Comparison of ENCODE assay signal across 8 cellular contexts in genomic region chr2:230222829-230223228, GRCh38. TPM values are rescaled to one million over a fixed set of nuclear protein-coding genes. Genes with fewer than 3 reads are reported as not detected.
DNase-seq lines count a peak whose midpoint lies in the region; ATAC-seq and TF ChIP-seq lines count a peak whose summit lies in the region.
"Not testable (repeated sequence)": the region's sequence is repeated elsewhere in the genome, so short reads cannot be mapped to it uniquely, and the experiment has no call there.
"Had no signal": no experiment of that assay in that cellular context is flagged by ENCODE, and none has a peak within 500 bp of the region (broad histone marks: within the 10 kb centered on the region; RNA-seq: fewer than 3 reads in every experiment).

No MANE protein-coding gene starts in this region.

- not testable (repeated sequence) for H4K8ac ChIP-seq in trophoblast cell (ENCODE audit: low read depth, low read length)

- not testable (repeated sequence) for TF ChIP-seq CTCF in HCT116 (IDR thresholded peaks at IDR 0.05 in 2 of 3, conservative IDR thresholded peaks at IDR 0.05 in 1 of 3; ENCODE audit: borderline replicate concordance in 1 of 3, insufficient read depth in 1 of 3, low read depth in 2 of 3, low read length in 2 of 3); brain microvascular endothelial cell (IDR thresholded peaks at IDR 0.05; ENCODE audit: low read depth, low read length, missing control alignments)

- CTCF ChIA-PET in HCT116 (lab: Charles Lee) = not testable (repeated sequence)

- intact Hi-C loops in HCT116 (cut with micrococcal nuclease) = not testable (repeated sequence)
- intact Hi-C loops in activated T-helper 1 cell treated with anti-CD3 and anti-CD28 coated beads, Interleukin-12 subunit alpha, Interleukin-12 subunit beta, Interleukin-2, Interleukin-4 antibody, amounts not matched to agents 30 ng/mL and 10 ng/mL and 1 ng/mL, durations not matched to agents 14 hours and 24 hours and 36 hours (cut with micrococcal nuclease) = loop anchor here (10.0 kb wide), 1 partner anchor 572 kb away; no protein-coding TSS in a partner anchor

- ATAC-seq in HCT116 = not testable (repeated sequence)

- H3K4me3 ChIP-seq in HCT116 (replicated peaks in 1 of 2; ENCODE audit: low read depth in 1 of 2, low read length in 2 of 2); brain microvascular endothelial cell (ENCODE audit: low read depth, low read length); trophoblast cell (ENCODE audit: low read depth, low read length): not testable (repeated sequence)

- H3K27ac ChIP-seq in HCT116 (ENCODE audit: low read depth, low read length); brain microvascular endothelial cell: not testable (repeated sequence)
- H3K27ac ChIP-seq in trophoblast cell (ENCODE audit: low read depth, low read length) = peak overlapping the region; percentile 50

- not testable (repeated sequence) for H3K9me2 ChIP-seq in HCT116 (ENCODE audit: insufficient read depth)

- peaks cover 13% of the 10 kb centered on the region for H3K79me1 ChIP-seq in trophoblast cell (ENCODE audit: low read length)

- not testable (repeated sequence) for DNase-seq in HCT116 (ENCODE audit: low read depth, low spot score); T-helper 2 cell treated with Interferon-gamma antibody and Interleukin-4, amounts not matched to agents 5 μg/mL and 100 μg/mL, for 36 hours (ENCODE audit: low spot score); activated T-helper 1 cell treated with anti-CD3 and anti-CD28 coated beads, Interleukin-12 subunit alpha, Interleukin-12 subunit beta, Interleukin-2, Interleukin-4 antibody, amounts not matched to agents 30 ng/mL and 10 ng/mL and 1 ng/mL, durations not matched to agents 14 hours and 24 hours and 36 hours (ENCODE audit: low spot score)
- DNase-seq in NCI-H510A treated with DMSO at 0.1 percent for 48 hours (lab: John Stamatoyannopoulos, UW) = peak; percentile 52
- peak; percentile 8 for DNase-seq in brain microvascular endothelial cell
- DNase-seq in iris pigment epithelial cell (ENCODE audit: low read depth) = peak; percentile 66
- peak; percentile 71 to 90 for DNase-seq in trophoblast cell

- H3K36me3 ChIP-seq in HCT116 (ENCODE audit: control insufficient read depth in 1 of 2, insufficient read depth in 2 of 2, low read length in 2 of 2); brain microvascular endothelial cell (replicated peaks); trophoblast cell (ENCODE audit: control insufficient read depth in 1 of 2, insufficient read depth in 2 of 2, low read length in 2 of 2): not testable (repeated sequence)

- not testable (repeated sequence) for H2BK120ac ChIP-seq in trophoblast cell (ENCODE audit: insufficient read depth, low read length, poor library complexity)

- H3K36me3 Mint-ChIP-seq in T-helper 2 cell treated with Interferon-gamma antibody and Interleukin-4, amounts not matched to agents 5 μg/mL and 100 μg/mL, for 36 hours (ENCODE audit: low read depth) = peaks cover 32% of the 10 kb centered on the region
- H3K36me3 Mint-ChIP-seq in activated T-helper 1 cell treated with anti-CD3 and anti-CD28 coated beads, Interleukin-12 subunit alpha, Interleukin-12 subunit beta, Interleukin-2, Interleukin-4 antibody, amounts not matched to agents 30 ng/mL and 10 ng/mL and 1 ng/mL, durations not matched to agents 14 hours and 24 hours and 36 hours (ENCODE audit: low read depth) = peaks cover 18% of the 10 kb centered on the region

- WGBS in trophoblast cell (ENCODE audit: extremely low coverage, insufficient coverage, insufficient read length) = no CpG with 5 or more reads among the region's 4 CpGs

- not testable (repeated sequence) for H3K27me3 ChIP-seq in HCT116 (ENCODE audit: insufficient read depth, low read length); brain microvascular endothelial cell (replicated peaks); trophoblast cell (ENCODE audit: insufficient read depth, low read length)

- not testable (repeated sequence) for H2AFZ ChIP-seq in HCT116 (ENCODE audit: low read depth, low read length, poor library complexity, severe bottlenecking); trophoblast cell (ENCODE audit: insufficient read depth, low read length, poor library complexity)

- H4K91ac ChIP-seq in trophoblast cell (ENCODE audit: low read depth, low read length) = not testable (repeated sequence)

- not testable (repeated sequence) for H3K23ac ChIP-seq in trophoblast cell (ENCODE audit: low read length)

- not testable (repeated sequence) for H3K27me3 Mint-ChIP-seq in T-helper 2 cell treated with Interferon-gamma antibody and Interleukin-4, amounts not matched to agents 5 μg/mL and 100 μg/mL, for 36 hours (ENCODE audit: low read depth); activated T-helper 1 cell treated with anti-CD3 and anti-CD28 coated beads, Interleukin-12 subunit alpha, Interleukin-12 subunit beta, Interleukin-2, Interleukin-4 antibody, amounts not matched to agents 30 ng/mL and 10 ng/mL and 1 ng/mL, durations not matched to agents 14 hours and 24 hours and 36 hours (ENCODE audit: insufficient read depth)

- H3K79me2 ChIP-seq in HCT116 (ENCODE audit: insufficient read depth, low read length); trophoblast cell (ENCODE audit: control insufficient read depth, insufficient read depth, low read length, poor library complexity): not testable (repeated sequence)

- TF ChIP-seq RAD21 in HCT116 (IDR thresholded peaks at IDR 0.05; ENCODE audit: low read depth) = not testable (repeated sequence)

- POLR2A ChIA-PET in HCT116 (lab: Charles Lee) = not testable (repeated sequence)

- RAD21 ChIA-PET in HCT116 (lab: Charles Lee; ENCODE audit: low non-redundant PET in 1 of 2, low total read pairs in 2 of 2, uncharacterized antibody in 2 of 2, unreplicated experiment in 2 of 2) = not testable (repeated sequence)

- not testable (repeated sequence) for H4K20me1 ChIP-seq in HCT116 (ENCODE audit: insufficient read depth)

- H3K9me3 Mint-ChIP-seq in T-helper 2 cell treated with Interferon-gamma antibody and Interleukin-4, amounts not matched to agents 5 μg/mL and 100 μg/mL, for 36 hours; activated T-helper 1 cell treated with anti-CD3 and anti-CD28 coated beads, Interleukin-12 subunit alpha, Interleukin-12 subunit beta, Interleukin-2, Interleukin-4 antibody, amounts not matched to agents 30 ng/mL and 10 ng/mL and 1 ng/mL, durations not matched to agents 14 hours and 24 hours and 36 hours: not testable (repeated sequence)

- H3K18ac ChIP-seq in trophoblast cell (ENCODE audit: low read length) = not testable (repeated sequence)

- peak overlapping the region; percentile 2 for H3K4me3 Mint-ChIP-seq in T-helper 2 cell treated with Interferon-gamma antibody and Interleukin-4, amounts not matched to agents 5 μg/mL and 100 μg/mL, for 36 hours
- H3K4me3 Mint-ChIP-seq in activated T-helper 1 cell treated with anti-CD3 and anti-CD28 coated beads, Interleukin-12 subunit alpha, Interleukin-12 subunit beta, Interleukin-2, Interleukin-4 antibody, amounts not matched to agents 30 ng/mL and 10 ng/mL and 1 ng/mL, durations not matched to agents 14 hours and 24 hours and 36 hours = not testable (repeated sequence)

- H4K12ac ChIP-seq in trophoblast cell (ENCODE audit: low read depth, low read length) = not testable (repeated sequence)

- H3K9ac ChIP-seq in HCT116 (ENCODE audit: low read length); trophoblast cell (ENCODE audit: low read length): not testable (repeated sequence)

- H3K4me1 Mint-ChIP-seq in T-helper 2 cell treated with Interferon-gamma antibody and Interleukin-4, amounts not matched to agents 5 μg/mL and 100 μg/mL, for 36 hours (ENCODE audit: low read depth) = peaks cover 64% of the 10 kb centered on the region
- H3K4me1 Mint-ChIP-seq in activated T-helper 1 cell treated with anti-CD3 and anti-CD28 coated beads, Interleukin-12 subunit alpha, Interleukin-12 subunit beta, Interleukin-2, Interleukin-4 antibody, amounts not matched to agents 30 ng/mL and 10 ng/mL and 1 ng/mL, durations not matched to agents 14 hours and 24 hours and 36 hours (ENCODE audit: low read depth) = peaks cover 74% of the 10 kb centered on the region

- not testable (repeated sequence) for BruUV-seq in HCT116 (replicated peaks; lab: Mats Ljungman, UMichigan)

- H2AK5ac ChIP-seq in trophoblast cell (ENCODE audit: low read length) = not testable (repeated sequence)

- not testable (repeated sequence) for H2BK12ac ChIP-seq in trophoblast cell (ENCODE audit: low read length)

- not testable (repeated sequence) for H3K4me2 ChIP-seq in HCT116 (ENCODE audit: low read length); trophoblast cell (ENCODE audit: low read length)

- peak overlapping the region; percentile 33 for H3K27ac Mint-ChIP-seq in T-helper 2 cell treated with Interferon-gamma antibody and Interleukin-4, amounts not matched to agents 5 μg/mL and 100 μg/mL, for 36 hours
- H3K27ac Mint-ChIP-seq in activated T-helper 1 cell treated with anti-CD3 and anti-CD28 coated beads, Interleukin-12 subunit alpha, Interleukin-12 subunit beta, Interleukin-2, Interleukin-4 antibody, amounts not matched to agents 30 ng/mL and 10 ng/mL and 1 ng/mL, durations not matched to agents 14 hours and 24 hours and 36 hours = peak overlapping the region; percentile 24

- H3K14ac ChIP-seq in trophoblast cell (ENCODE audit: low read length) = not testable (repeated sequence)

- not testable (repeated sequence) for H2BK5ac ChIP-seq in trophoblast cell (ENCODE audit: low read depth, low read length, poor library complexity)

- not testable (repeated sequence) for TF ChIP-seq POLR2A in HCT116 (IDR thresholded peaks at IDR 0.05; ENCODE audit: borderline replicate concordance, extremely low read depth, insufficient read depth, insufficient read length)

- in situ Hi-C loops in brain microvascular endothelial cell (cut with HindIII; ENCODE audit: low pct_ligation_motif_present, low sequenced_read_pairs) = not testable (repeated sequence)

- H3K4ac ChIP-seq in trophoblast cell (ENCODE audit: low read depth, low read length) = not testable (repeated sequence)

- H3K4me1 ChIP-seq in HCT116 (ENCODE audit: control insufficient read depth in 1 of 2, insufficient read depth in 2 of 2, low read length in 2 of 2) (peaks cover 5 to 11% of the 10 kb centered on the region in 2 experiments; a peak in 3 of 4 replicates), trophoblast cell (ENCODE audit: control insufficient read depth in 1 of 2, insufficient read depth in 2 of 2, low read length in 2 of 2) (peaks cover 16 to 20% of the 10 kb centered on the region in 2 experiments)

- H3K9me3 ChIP-seq in HCT116 (ENCODE audit: control insufficient read depth in 1 of 2, insufficient read depth in 1 of 2, low read depth in 1 of 2, low read length in 2 of 2); trophoblast cell (ENCODE audit: insufficient read depth, low read depth, low read length): not testable (repeated sequence)

RNA-seq across cellular contexts. Expression of gene SP140, which starts 2.7 kb away (rescaled TPM):
- total RNA-seq in HCT116 (2021; ENCODE audit: unreplicated experiment) = 2.6 TPM
- 0.81 and 1.1 TPM in 2 replicates for polyA plus RNA-seq in HCT116 (2012)
- total RNA-seq in activated T-helper 1 cell treated with anti-CD3 and anti-CD28 coated beads, Interleukin-12 subunit alpha, Interleukin-12 subunit beta, Interleukin-2, Interleukin-4 antibody, amounts not matched to agents 30 ng/mL and 10 ng/mL and 1 ng/mL, durations not matched to agents 14 hours and 24 hours and 36 hours = 235 and 243 TPM in 2 replicates
- polyA plus RNA-seq in trophoblast cell (2013) = 0.35 and 0.41 TPM in 2 replicates
- total RNA-seq: HT-29 had no signal

RNA-seq across cellular contexts. Expression of gene SP110, which starts 3.0 kb away (rescaled TPM):
- 8.5 TPM for total RNA-seq in HCT116 (2021; ENCODE audit: unreplicated experiment)
- polyA plus RNA-seq in HCT116 (2012) = 4.1 and 6.2 TPM in 2 replicates
- total RNA-seq in activated T-helper 1 cell treated with anti-CD3 and anti-CD28 coated beads, Interleukin-12 subunit alpha, Interleukin-12 subunit beta, Interleukin-2, Interleukin-4 antibody, amounts not matched to agents 30 ng/mL and 10 ng/mL and 1 ng/mL, durations not matched to agents 14 hours and 24 hours and 36 hours = 141 and 142 TPM in 2 replicates
- polyA plus RNA-seq in trophoblast cell (2013) = 6.4 and 6.5 TPM in 2 replicates

Comparison
In these comparisons a context has a peak if more than half of its experiments do, and no peak if none do; other contexts are left out.
1. RNA of gene SP140, which starts 2.7 kb away (total RNA-seq): 235 to 243 TPM in activated T-helper 1 cell treated with anti-CD3 and anti-CD28 coated beads, Interleukin-12 subunit alpha, Interleukin-12 subunit beta, Interleukin-2, Interleukin-4 antibody, amounts not matched to agents 30 ng/mL and 10 ng/mL and 1 ng/mL, durations not matched to agents 14 hours and 24 hours and 36 hours; 2.6 TPM in HCT116 (single experiment); every median in the first group is over 10 times any median in the second.
2. RNA of gene SP110, which starts 3.0 kb away (total RNA-seq): 141 to 142 TPM in activated T-helper 1 cell treated with anti-CD3 and anti-CD28 coated beads, Interleukin-12 subunit alpha, Interleukin-12 subunit beta, Interleukin-2, Interleukin-4 antibody, amounts not matched to agents 30 ng/mL and 10 ng/mL and 1 ng/mL, durations not matched to agents 14 hours and 24 hours and 36 hours; 8.5 TPM in HCT116 (single experiment); every median in the first group is over 10 times any median in the second.